Comparison of ENCODE assay signal across 15 cellular contexts in the genomic region with DNA sequence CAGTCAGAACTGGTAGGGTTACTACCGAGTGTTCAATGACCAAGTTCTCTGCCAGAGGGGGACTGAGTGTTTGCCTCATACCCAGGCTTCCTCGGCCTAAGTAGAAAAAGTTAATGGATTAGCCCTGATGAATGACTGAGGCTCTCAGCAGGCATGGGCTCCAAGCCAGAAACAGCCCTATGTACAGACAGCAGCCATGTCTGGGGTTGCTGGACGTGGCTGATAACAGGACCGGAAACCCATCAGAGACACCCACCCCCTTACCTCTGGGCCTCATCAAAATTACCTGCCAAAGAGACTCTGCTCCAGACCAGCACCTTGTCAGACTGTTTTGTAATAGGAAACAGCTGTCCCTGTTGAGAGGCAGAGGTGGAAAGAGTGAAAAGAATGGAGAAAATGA.
DNase-seq lines count a peak whose midpoint lies in the region; ATAC-seq and TF ChIP-seq lines count a peak whose summit lies in the region.
"Had no signal": no experiment of that assay in that cellular context is flagged by ENCODE, and none has a peak within 500 bp of the region (broad histone marks: within the 10 kb centered on the region; RNA-seq: fewer than 3 reads in every experiment).

No MANE protein-coding gene starts in this region.

- no peak overlapping the region for H3K56ac ChIP-seq in IMR-90 (ENCODE audit: extremely low read depth, insufficient read depth, low read length)

- H2BK20ac ChIP-seq in IMR-90 (ENCODE audit: low read depth, low read length): no peak overlapping the region

- H3K4me1 ChIP-seq in IMR-90 (ENCODE audit: control insufficient read depth, insufficient read depth, low read length) (peaks cover 3% of the 10 kb centered on the region; the same call in 1 of the 2 replicates), rectal smooth muscle tissue (ENCODE audit: control insufficient read depth, insufficient read depth, low read length) (peaks cover 12% of the 10 kb centered on the region)
- H3K4me1 ChIP-seq: gastrocnemius medialis, HAP-1 had no signal

- H4K8ac ChIP-seq in IMR-90 (ENCODE audit: low read depth in 2 of 2, low read length in 2 of 2): no peak overlapping the region

- no peaks in the 10 kb centered on the region for H4K20me1 ChIP-seq in IMR-90 (ENCODE audit: insufficient read depth, low read length)

- no peaks in the 10 kb centered on the region for H3K36me3 ChIP-seq in IMR-90 (ENCODE audit: control insufficient read depth, insufficient read depth, low read length)
- H3K36me3 ChIP-seq in rectal smooth muscle tissue (ENCODE audit: control insufficient read depth, insufficient read depth, low read length): no peaks in the 10 kb centered on the region
- H3K36me3 ChIP-seq: gastrocnemius medialis, HAP-1 had no signal

- dilution Hi-C loops in IMR-90 (cut with HindIII; ENCODE audit: low sequenced_read_pairs, unreplicated experiment): no loop called here

- no peak overlapping the region for H2BK15ac ChIP-seq in IMR-90 (ENCODE audit: low read depth, low read length)

- no peak overlapping the region for H3K14ac ChIP-seq in IMR-90 (replicated peaks; ENCODE audit: low read depth, low read length)

- H3K23ac ChIP-seq in IMR-90 (ENCODE audit: low read depth, low read length): no peak overlapping the region

- DNase-seq in IMR-90 (no peak), NCI-H774 (lab: John Stamatoyannopoulos, UW) (peak; percentile 42), dermis microvascular lymphatic vessel endothelial cell (ENCODE audit: low read depth in 2 of 2) (peak; percentile 96 to 98), GM19238 (ENCODE audit: insufficient read length, low spot score) (no peak)
- no peak for DNase-seq in stimulated activated CD4-positive, alpha-beta T cell treated with anti-CD3 and anti-CD28 coated beads, Interleukin-2, amount 100 ng/mL, for 24 hours
- DNase-seq: effector CD8-positive, alpha-beta T cell; gastrocnemius medialis; NCI-H1694 treated with DMSO at 0.1 percent for 48 hours; RPMI8226; stimulated activated CD4-positive, alpha-beta T cell treated with anti-CD3 and anti-CD28 coated beads, Interleukin-2, amount 100 ng/mL, for 48 hours; stimulated activated naive CD8-positive, alpha-beta T cell treated with anti-CD3 and anti-CD28 coated beads, Interleukin-15, amount 100 ng/mL, for 72 hours had no signal

- H3K18ac ChIP-seq in IMR-90 (ENCODE audit: low read depth, low read length): no peak overlapping the region; the same call in 1 of the 2 replicates

- no peaks in the 10 kb centered on the region for H3K79me1 ChIP-seq in IMR-90 (ENCODE audit: low read depth in 1 of 2, low read length in 2 of 2)

- ATAC-seq in IMR-90 (ENCODE audit: low read depth) (peak; percentile 14; the same call in 1 of the 2 replicates), GM21723 (IDR thresholded peaks at IDR 0.05; ENCODE audit: unreplicated experiment) (no peak)
- ATAC-seq: gastrocnemius medialis; stimulated activated naive CD8-positive, alpha-beta T cell treated with anti-CD3 and anti-CD28 coated beads, Interleukin-15, amount 100 ng/mL, for 72 hours had no signal

- no peak for TF ChIP-seq RAD21 in IMR-90 (IDR thresholded peaks at IDR 0.05; ENCODE audit: low read length)

- 17% methylated on average over 1 of the region's 4 CpGs; no CpG with 5 or more reads in 1 of the 2 experiments for WGBS in IMR-90 (ENCODE audit: extremely low coverage in 2 of 2, insufficient read length in 1 of 2), 2 experiments

- intact Hi-C loops in IMR-90 (cut with micrococcal nuclease): no loop called here

- H3K27ac ChIP-seq in IMR-90 (ENCODE audit: insufficient read depth, low read length): no peak overlapping the region
- H3K27ac ChIP-seq in rectal smooth muscle tissue (ENCODE audit: low read depth, low read length): peak overlapping the region; percentile 49
- H3K27ac ChIP-seq: gastrocnemius medialis, parathyroid adenoma had no signal

- no peak overlapping the region for H4K5ac ChIP-seq in IMR-90 (ENCODE audit: low read depth, low read length)

- TF ChIP-seq CTCF in IMR-90 (conservative IDR thresholded peaks at IDR 0.05; ENCODE audit: low read depth, low read length): no peak

- no peak overlapping the region for H2AK5ac ChIP-seq in IMR-90 (ENCODE audit: low read depth, low read length)

- no peak overlapping the region for H3K4me2 ChIP-seq in IMR-90 (ENCODE audit: low read depth, low read length)

- no peak overlapping the region for H3K4ac ChIP-seq in IMR-90 (ENCODE audit: low read depth, low read length)

- no peak for TF ChIP-seq POLR2A in IMR-90 (IDR thresholded peaks at IDR 0.05; ENCODE audit: low read depth, low read length)

- in situ Hi-C loops in IMR-90 (cut with MboI; ENCODE audit: low sequenced_read_pairs): no loop called here

- no peak overlapping the region for H4K91ac ChIP-seq in IMR-90 (ENCODE audit: insufficient read depth, low read depth, low read length)

- H2AK9ac ChIP-seq in IMR-90 (replicated peaks; ENCODE audit: low read depth, low read length, poor library complexity): no peak overlapping the region

- H3K9ac ChIP-seq in IMR-90 (ENCODE audit: low read depth, low read length) (no peak overlapping the region), rectal smooth muscle tissue (ENCODE audit: low read length) (no peak overlapping the region)
- H3K9ac ChIP-seq: parathyroid adenoma had no signal

- no peak overlapping the region for H2BK5ac ChIP-seq in IMR-90 (ENCODE audit: low read depth, low read length, poor library complexity, severe bottlenecking)

- H2AFZ ChIP-seq in IMR-90 (replicated peaks; ENCODE audit: low read length, poor library complexity): peak overlapping the region; percentile 2
- H2AFZ ChIP-seq: parathyroid adenoma had no signal

- POLR2A ChIA-PET in IMR-90 (lab: Charles Lee; ENCODE audit: unreplicated experiment): no interaction called here

- no TSS peak for BruUV-seq in IMR-90 (replicated peaks; lab: Mats Ljungman, UMichigan)

- H3K4me3 ChIP-seq in IMR-90 (ENCODE audit: insufficient read depth, low read depth, low read length) (no peak overlapping the region), rectal smooth muscle tissue (ENCODE audit: low read length) (no peak overlapping the region)
- H3K4me3 ChIP-seq: gastrocnemius medialis, HAP-1 had no signal

- CTCF ChIA-PET in IMR-90 (lab: Yijun Ruan, JAX): interaction anchor here (1.1 kb wide), 1 partner anchor 47 kb away, joined by 4 read pairs; no protein-coding TSS in a partner anchor

- H3K27me3 ChIP-seq in IMR-90 (ENCODE audit: control insufficient read depth, insufficient read depth, low read length) (no peaks in the 10 kb centered on the region), rectal smooth muscle tissue (ENCODE audit: control insufficient read depth, insufficient read depth, low read length) (no peaks in the 10 kb centered on the region)
- H3K27me3 ChIP-seq: gastrocnemius medialis had no signal

- no peaks in the 10 kb centered on the region for H3K9me1 ChIP-seq in IMR-90 (ENCODE audit: insufficient read depth, low read length)

- no peak overlapping the region for H2BK120ac ChIP-seq in IMR-90 (ENCODE audit: low read depth, low read length)

- no peaks in the 10 kb centered on the region for H3K9me3 ChIP-seq in IMR-90 (ENCODE audit: control insufficient read depth, insufficient read depth, low read length)
- H3K9me3 ChIP-seq: gastrocnemius medialis, HAP-1 had no signal

TF ChIP-seq in IMR-90, 13 proteins besides CTCF, POLR2A, EP300 and RAD21:
- TF ChIP-seq MXI1 (IDR thresholded peaks at IDR 0.05; ENCODE audit: borderline replicate concordance, low read depth, low read length): no peak

Comparison
In these comparisons a context has a peak if more than half of its experiments do, and no peak if none do; other contexts are left out.
1. DNase-seq: peak in NCI-H774 (single experiment) and dermis microvascular lymphatic vessel endothelial cell (2 of 2); none in IMR-90 (single experiment), stimulated activated CD4-positive, alpha-beta T cell treated with anti-CD3 and anti-CD28 coated beads, Interleukin-2, amount 100 ng/mL, for 24 hours (0 of 2) and GM19238 (single experiment).